In genomic region chr3:149848238-149848637, GRCh38 we compare ENCODE assay signal across 28 cellular contexts. TPM values are rescaled to one million over a fixed set of nuclear protein-coding genes. Genes with fewer than 3 reads are reported as not detected.
DNase-seq lines count a peak whose midpoint lies in the region; ATAC-seq and TF ChIP-seq lines count a peak whose summit lies in the region.
"Had no signal": no experiment of that assay in that cellular context is flagged by ENCODE, and none has a peak within 500 bp of the region (broad histone marks: within the 10 kb centered on the region; RNA-seq: fewer than 3 reads in every experiment).

No MANE protein-coding gene starts in this region.

- no peak overlapping the region for H2AFZ ChIP-seq in Karpas-422 (ENCODE audit: low read length)
- H2AFZ ChIP-seq: GM23248 had no signal

- H4K20me1 ChIP-seq in Karpas-422 (ENCODE audit: insufficient read depth, low read depth, low read length): no peaks in the 10 kb centered on the region

- ATAC-seq in naive B cell (ENCODE audit: low read depth in 2 of 2) (peak in 1 of 2 donors; percentile 58), GM18498 (IDR thresholded peaks at IDR 0.05; ENCODE audit: unreplicated experiment) (no peak)
- ATAC-seq: GM12878 had no signal

- TF ChIP-seq POLR2A in transverse colon (IDR thresholded peaks at IDR 0.05): no peak

- peaks cover 94% of the 10 kb centered on the region for H3K79me2 ChIP-seq in Karpas-422 (ENCODE audit: low read length)

- H3K4me3 ChIP-seq in Karpas-422 (ENCODE audit: low read length) (no peak overlapping the region), transverse colon (no peak overlapping the region)
- H3K4me3 ChIP-seq: GM12878, GM23248, left ventricle myocardium inferior, Peyer's patch, SJSA1, thyroid gland had no signal

- H3K9ac ChIP-seq in Karpas-422 (ENCODE audit: low read length): no peak overlapping the region
- H3K9ac ChIP-seq: GM23248 had no signal

- in situ Hi-C loops in transverse colon (cut with MboI; ENCODE audit: low pct_ligation_motif_present in 1 of 4, low pct_unique_long_range_greater_than_20kb in 1 of 4, low sequenced_read_pairs in 3 of 4): no loop called here

- H3K9me3 Mint-ChIP-seq in CD14-positive monocyte: peaks cover 3 to 18% (median 12%) of the 10 kb centered on the region in 7 donors
- peaks cover 0 to 6% (median 0%) of the 10 kb centered on the region in 7 donors for H3K9me3 Mint-ChIP-seq in naive B cell
- H3K9me3 Mint-ChIP-seq: brain; stimulated activated naive CD8-positive, alpha-beta T cell treated with anti-CD3 and anti-CD28 coated beads, Interleukin-15, Interleukin-2, amounts not matched to agents 100 ng/mL and 50 ng/mL, for 24 hours had no signal

- peaks cover 9% of the 10 kb centered on the region; the same call in 1 of the 2 replicates for H3K4me1 ChIP-seq in Karpas-422 (ENCODE audit: low read length)
- peaks cover 4 to 11% (median 6%) of the 10 kb centered on the region in 4 donors for H3K4me1 ChIP-seq in transverse colon
- H3K4me1 ChIP-seq: SJSA1, thyroid gland had no signal

- peaks cover 68% of the 10 kb centered on the region for H3K36me3 ChIP-seq in Karpas-422 (ENCODE audit: insufficient read depth, low read length)
- H3K36me3 ChIP-seq in transverse colon: peaks cover 0 to 10% (median 3%) of the 10 kb centered on the region in 4 donors
- H3K36me3 ChIP-seq: thyroid gland had no signal

- no peak overlapping the region for H3K4me3 Mint-ChIP-seq in CD14-positive monocyte
- H3K4me3 Mint-ChIP-seq in naive B cell: no peak overlapping the region
- H3K4me3 Mint-ChIP-seq: brain; stimulated activated naive CD8-positive, alpha-beta T cell treated with anti-CD3 and anti-CD28 coated beads, Interleukin-15, Interleukin-2, amounts not matched to agents 100 ng/mL and 50 ng/mL, for 24 hours had no signal

- H3K36me3 Mint-ChIP-seq in CD14-positive monocyte (peaks cover 56 to 60% of the 10 kb centered on the region in 2 donors), naive B cell (peaks cover 30 to 32% of the 10 kb centered on the region in 2 donors)

- no peaks in the 10 kb centered on the region for H3K9me2 ChIP-seq in Karpas-422 (replicated peaks; ENCODE audit: insufficient read depth, low read length)

- no peak for TF ChIP-seq CTCF in CD14-positive monocyte (IDR thresholded peaks at IDR 0.05)
- TF ChIP-seq CTCF in transverse colon (IDR thresholded peaks at IDR 0.05): no peak

- no peak overlapping the region for H3K27ac ChIP-seq in Karpas-422 (ENCODE audit: low read length)
- H3K27ac ChIP-seq in transverse colon: no peak overlapping the region
- H3K27ac ChIP-seq: GM23248, left ventricle myocardium inferior, Peyer's patch, SJSA1, thyroid gland had no signal

- H3K4me2 ChIP-seq in Karpas-422 (ENCODE audit: low read depth, low read length, poor library complexity, severe bottlenecking): no peak overlapping the region

- no peak for DNase-seq in CD14-positive monocyte (ENCODE audit: low spot score)
- DNase-seq in Karpas-422: peak; percentile 49
- DNase-seq in SKM-1 (lab: John Stamatoyannopoulos, UW; ENCODE audit: unreplicated experiment): peak; percentile 42
- DNase-seq in naive B cell: no peak
- DNase-seq in dedifferentiated amniotic fluid mesenchymal stem cell (ENCODE audit: extremely low spot score): no peak
- no peak for DNase-seq in transverse colon
- DNase-seq: activated CD4-positive, alpha-beta T cell treated with anti-CD3 and anti-CD28 coated beads for 4 hours; activated CD8-positive, alpha-beta memory T cell treated with anti-CD3 and anti-CD28 coated beads for 24 hours; activated gamma-delta T cell treated with Interleukin-2 at 50 U/mL for 16 hours; C1 segment of cervical spinal cord; GM23248; left ventricle myocardium inferior; NCI-H1105 treated with DMSO at 0.1 percent for 48 hours; NCI-H1930; NCI-H524; occipital lobe; Peyer's patch; thyroid gland had no signal

- H3K9me3 ChIP-seq in Karpas-422 (ENCODE audit: low read length) (no peaks in the 10 kb centered on the region), transverse colon (no peaks in the 10 kb centered on the region)
- H3K9me3 ChIP-seq: left ventricle myocardium inferior, Peyer's patch, SJSA1, thyroid gland had no signal

- intact Hi-C loops in CD14-positive monocyte (cut with micrococcal nuclease): no loop called here
- intact Hi-C loops in transverse colon (cut with DNase I; ENCODE audit: low total_unique reads): no loop called here

- H3K27me3 ChIP-seq in Karpas-422 (ENCODE audit: low read length): no peaks in the 10 kb centered on the region
- H3K27me3 ChIP-seq in transverse colon: no peaks in the 10 kb centered on the region
- H3K27me3 ChIP-seq: Peyer's patch, SJSA1, thyroid gland had no signal

- 40 to 78% methylated on average over 1 of the region's 1 CpG for WGBS in transverse colon (ENCODE audit: low coverage in 1 of 2), 2 donors

- peak overlapping the region; percentile 63 to 89 (median 79) for H3K27ac Mint-ChIP-seq in CD14-positive monocyte
- H3K27ac Mint-ChIP-seq in naive B cell: peak overlapping the region in 5 of 6 donors; percentile 10 to 67 (median 56)
- H3K27ac Mint-ChIP-seq: brain; stimulated activated naive CD8-positive, alpha-beta T cell treated with anti-CD3 and anti-CD28 coated beads, Interleukin-15, Interleukin-2, amounts not matched to agents 100 ng/mL and 50 ng/mL, for 24 hours had no signal

- TF ChIP-seq EP300 in transverse colon (IDR thresholded peaks at IDR 0.05; ENCODE audit: low read depth): no peak

- H3K27me3 Mint-ChIP-seq in CD14-positive monocyte (ENCODE audit: low read depth in 3 of 3): no peaks in the 10 kb centered on the region
- no peaks in the 10 kb centered on the region for H3K27me3 Mint-ChIP-seq in naive B cell
- H3K27me3 Mint-ChIP-seq: brain; stimulated activated naive CD8-positive, alpha-beta T cell treated with anti-CD3 and anti-CD28 coated beads, Interleukin-15, Interleukin-2, amounts not matched to agents 100 ng/mL and 50 ng/mL, for 24 hours had no signal

- H3K4me1 Mint-ChIP-seq in CD14-positive monocyte (peaks cover 27% of the 10 kb centered on the region), naive B cell (peaks cover 35 to 51% (median 40%) of the 10 kb centered on the region in 3 donors)

RNA-seq across cellular contexts. Expression of gene RNF13, which starts 35.2 kb away (rescaled TPM):
- polyA plus RNA-seq in CD14-positive monocyte (100 to 1,000 TPM; 462 to 481 TPM), naive B cell (ENCODE audit: low read depth in 6 of 6) (100 to 1,000 TPM; 162 to 235 (median 220) TPM)
- total RNA-seq in Karpas-422 (2014; rRNA removed; shearing (Covaris generic); ENCODE audit: low replicate concordance): 58.4 and 161 TPM in 2 replicates
- 10 to 100 TPM; 18.3 to 68.6 (median 42.8) TPM for total RNA-seq in transverse colon

RNA-seq across cellular contexts. Expression of gene ANKUB1, which starts 55.9 kb away (rescaled TPM):
- polyA plus RNA-seq in CD14-positive monocyte (not detected), naive B cell (ENCODE audit: low read depth in 6 of 6) (1 to 10 TPM in 1 of 6 donors, under 1 TPM in 2, not detected in 3; 0.35 to 2.6 (median 0.71) TPM)
- not detected in 2 replicates for total RNA-seq in Karpas-422 (2014; rRNA removed; shearing (Covaris generic); ENCODE audit: low replicate concordance)
- not detected for total RNA-seq in transverse colon
- total RNA-seq: chondrocyte; Daoy; glomerular endothelial cell; GM12878; GM23248; left ventricle myocardium inferior; Peyer's patch; pulmonary artery endothelial cell; SJSA1; T-helper 1 cell treated with Interleukin-12 subunit alpha and Interleukin-12 subunit beta and Interleukin-4 antibody, amounts not matched to agents 30 ng/mL and 1 ng/mL, for 36 hours; thyroid gland had no signal
- polyA plus RNA-seq: GM23248 had no signal

Comparison
In these comparisons a context has a peak if more than half of its experiments do, and no peak if none do; other contexts are left out.
1. DNase-seq: peak in Karpas-422 (single experiment) and SKM-1 (single experiment); none in CD14-positive monocyte (single experiment), naive B cell (single experiment), dedifferentiated amniotic fluid mesenchymal stem cell (single experiment) and transverse colon (single experiment).